In the genomic region with DNA sequence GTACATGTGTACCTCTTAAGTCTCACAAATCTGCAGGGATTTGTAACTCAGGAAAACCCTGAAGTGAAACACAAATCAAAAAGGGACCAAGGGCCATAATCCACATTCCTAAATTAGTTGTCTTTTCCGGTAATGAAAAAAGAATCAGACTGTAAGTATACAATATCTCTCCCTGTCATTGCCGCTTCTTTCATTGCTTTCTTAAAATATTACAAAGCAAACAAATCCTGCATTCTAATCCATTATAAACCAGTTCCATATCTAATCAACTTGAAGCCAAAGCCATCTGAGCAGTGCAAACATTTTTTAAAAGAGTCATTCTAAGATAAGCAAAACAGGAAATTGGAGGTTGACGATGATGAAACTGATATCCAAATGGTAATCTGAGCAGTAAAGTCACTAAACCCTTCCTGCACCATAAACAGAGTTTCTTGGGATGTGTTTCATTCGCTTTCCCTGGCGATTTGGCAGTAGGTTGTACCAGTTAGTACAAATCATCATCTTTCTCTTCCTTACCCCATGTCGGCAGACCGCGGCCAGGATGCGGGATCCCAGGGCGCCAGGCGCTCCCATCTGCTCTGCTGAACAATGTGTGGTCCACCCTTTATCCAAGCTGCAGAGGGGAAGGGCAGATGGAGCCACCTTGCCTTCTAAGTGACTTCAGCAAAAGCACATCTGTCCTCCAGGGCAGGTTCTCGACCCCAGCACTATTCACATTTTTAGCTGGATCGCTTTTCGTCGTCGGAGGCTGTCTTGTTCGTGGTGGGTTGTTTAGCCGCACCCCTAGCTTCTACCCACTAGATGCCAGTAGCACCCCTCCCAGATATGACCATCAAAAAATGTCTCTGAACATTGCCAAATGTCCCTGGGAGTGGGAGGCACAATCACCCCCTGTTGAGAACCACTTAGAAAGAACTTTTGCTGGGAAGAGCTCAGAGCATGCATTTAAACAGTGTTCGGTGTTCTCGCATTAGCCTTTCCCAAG, we compare ENCODE assay signal across 11 cellular contexts. TPM values are rescaled to one million over a fixed set of nuclear protein-coding genes. Genes with fewer than 3 reads are reported as not detected.
DNase-seq lines count a peak whose midpoint lies in the region; ATAC-seq and TF ChIP-seq lines count a peak whose summit lies in the region.
"Had no signal": no experiment of that assay in that cellular context is flagged by ENCODE, and none has a peak within 500 bp of the region (broad histone marks: within the 10 kb centered on the region; RNA-seq: fewer than 3 reads in every experiment).

No MANE protein-coding gene starts in this region.

- ATAC-seq in HG02884 (IDR thresholded peaks at IDR 0.05; ENCODE audit: unreplicated experiment) (no peak), GM19328 (IDR thresholded peaks at IDR 0.05; ENCODE audit: unreplicated experiment) (no peak)

- peaks cover 17% of the 10 kb centered on the region for H3K36me3 ChIP-seq in A673 (ENCODE audit: insufficient read depth, low read length, poor library complexity, severe bottlenecking)
- no peaks in the 10 kb centered on the region for H3K36me3 ChIP-seq in SJCRH30

- peaks cover 24% of the 10 kb centered on the region for H3K9me3 ChIP-seq in A673 (ENCODE audit: low read depth, low read length, poor library complexity, severe bottlenecking)
- H3K9me3 ChIP-seq in SJCRH30 (replicated peaks), result 0 out of 2 replicates have a peak, but pooled peaks cover 3% of the 10 kb centered on the region

- POLR2A ChIA-PET in A673 (lab: Charles Lee; ENCODE audit: low non-redundant PET), result interaction anchor here (0.5 to 0.8 kb wide), 4 partner anchors 27 to 104 kb away, joined by 3 to 10 read pairs (median 4); no protein-coding TSS in a partner anchor

- H3K4me1 ChIP-seq in A673 (ENCODE audit: insufficient read depth, low read length, poor library complexity, severe bottlenecking) (peaks cover 38% of the 10 kb centered on the region), SJCRH30 (0 out of 2 replicates have a peak, but pooled peaks cover 3% of the 10 kb centered on the region)

- H3K27ac ChIP-seq in A673 (ENCODE audit: low read depth, low read length, poor library complexity, severe bottlenecking) (peak overlapping the region; percentile 96), SJCRH30 (no peak overlapping the region)

- CTCF ChIA-PET in A673 (lab: Charles Lee), result interaction anchor here (0.5 to 1.7 kb wide), 19 partner anchors 10 to 536 kb away, joined by 3 to 18 read pairs (median 3); no protein-coding TSS in a partner anchor

- H3K4me3 ChIP-seq in A673 (ENCODE audit: low read depth, low read length, poor library complexity, severe bottlenecking) (peak overlapping the region; percentile 24), SJCRH30 (peak overlapping the region; percentile 28)
- H3K4me3 ChIP-seq: skin epidermis had no signal

- TF ChIP-seq CTCF in A673 (conservative IDR thresholded peaks at IDR 0.05; ENCODE audit: low read depth, low read length), result peak; percentile 70

- DNase-seq in A673 (ENCODE audit: low spot score) (peak; percentile 99), ELF-1 (ENCODE audit: low read depth, low spot score) (peak; percentile 9), SJCRH30 (peak; percentile 27 to 58), iPS-NIHi11 (ENCODE audit: low spot score) (peak; percentile 24), NCI-H1048 (lab: John Stamatoyannopoulos, UW) (no peak), NCI-H1105 (lab: John Stamatoyannopoulos, UW) (no peak)
- DNase-seq: DMS79; effector memory CD4-positive, alpha-beta T cell had no signal

- intact Hi-C loops in A673 (cut with micrococcal nuclease; ENCODE audit: unreplicated experiment), result loop anchor here (1.0 to 5.0 kb wide), 8 partner anchors 67 to 336 kb away; no protein-coding TSS in a partner anchor

- TSS peak; percentile 91 for BruUV-seq in A673 (replicated peaks; lab: Mats Ljungman, UMichigan)

- no peaks in the 10 kb centered on the region for H3K27me3 ChIP-seq in A673 (replicated peaks; ENCODE audit: insufficient read depth, low read depth, low read length, poor library complexity)
- no peaks in the 10 kb centered on the region for H3K27me3 ChIP-seq in SJCRH30

RNA-seq across cellular contexts. Expression of gene SIM2, which starts 58.4 kb away (rescaled TPM):
- total RNA-seq in A673 (2021), result 42.7 and 49.1 TPM in 2 replicates
- 0.06 TPM in 1 of 2 replicates, not detected in the other for total RNA-seq in SJCRH30 (2014; rRNA removed; shearing (Covaris generic))

Comparison
In these comparisons a context has a peak if more than half of its experiments do, and no peak if none do; other contexts are left out.
1. DNase-seq: peak in A673 (single experiment), ELF-1 (single experiment), SJCRH30 (2 of 2) and iPS-NIHi11 (single experiment); none in NCI-H1048 (single experiment) and NCI-H1105 (single experiment).
2. RNA of gene SIM2, which starts 58.4 kb away (total RNA-seq): 42.7 to 49.1 TPM in A673; 0.06 TPM in SJCRH30; every median in the first group is over 10 times any median in the second.